ENCODE assay signal across 10 cellular contexts in genomic region chr13:26713341-26713740, GRCh38. TPM values are rescaled to one million over a fixed set of nuclear protein-coding genes. Genes with fewer than 3 reads are reported as not detected.
"Had no signal": no experiment of that assay in that cellular context is flagged by ENCODE, and none has a peak within 500 bp of the region (broad histone marks: within the 10 kb centered on the region; RNA-seq: fewer than 3 reads in every experiment).

No MANE protein-coding gene starts in this region.

- ATAC-seq: HCT116, HepG2 had no signal

- H3K9me3 ChIP-seq: HAP-1 had no signal

- H3K27ac Mint-ChIP-seq: HFFc6, IgD-negative memory B cell had no signal

- H3K4me3 ChIP-seq: GM23248, HAP-1 had no signal

- H3K4me1 ChIP-seq: HAP-1 had no signal

- H3K4me1 Mint-ChIP-seq: IgD-negative memory B cell had no signal

- H3K36me3 Mint-ChIP-seq: IgD-negative memory B cell had no signal

- DNase-seq: GM23248, GOT3, H7, HFFc6 had no signal

- H3K36me3 ChIP-seq: HAP-1 had no signal

- H3K27ac ChIP-seq: GM23248, HL-60 had no signal

- H3K4me3 Mint-ChIP-seq: HFFc6, IgD-negative memory B cell had no signal

RNA-seq across cellular contexts. Expression of gene GPR12, which starts 47.2 kb away (rescaled TPM):
- total RNA-seq: GM23248, H7, HepG2, HFFc6, HT1080 had no signal
